36 cellular contexts compared by ENCODE assay signal in genomic region chr14:89906000-89906399, GRCh38. TPM values are rescaled to one million over a fixed set of nuclear protein-coding genes. Genes with fewer than 3 reads are reported as not detected.
A peak's percentile ranks its signal among the peaks of the same experiment; 100 is the strongest.
DNase-seq lines count a peak whose midpoint lies in the region; ATAC-seq, FAIRE-seq and TF ChIP-seq lines count a peak whose summit lies in the region.
"Had no signal": no experiment of that assay in that cellular context is flagged by ENCODE, and none has a peak within 500 bp of the region (broad histone marks: within the 10 kb centered on the region; RNA-seq: fewer than 3 reads in every experiment).

No MANE protein-coding gene starts in this region.

- H3K27me3 ChIP-seq in IMR-90 (ENCODE audit: control insufficient read depth, insufficient read depth, low read length) (no peaks in the 10 kb centered on the region), endodermal cell (ENCODE audit: control insufficient read depth, insufficient read depth, low read length, poor library complexity, severe bottlenecking) (no peaks in the 10 kb centered on the region)
- H3K27me3 ChIP-seq: BE2C; BLaER1; BLaER1 treated with 17β-estradiol and CSF1 and Interleukin-3, amounts not matched to agents 10 nM and 100 nM had no signal

- peak overlapping the region; percentile 38; the same call in 1 of the 2 replicates for H2BK20ac ChIP-seq in IMR-90 (ENCODE audit: low read depth, low read length)

- TF ChIP-seq RAD21 in A549 (conservative IDR thresholded peaks at IDR 0.05 in 1 of 2, IDR thresholded peaks at IDR 0.05 in 1 of 2), result no peak
- TF ChIP-seq RAD21 in IMR-90 (IDR thresholded peaks at IDR 0.05; ENCODE audit: low read length), result no peak

- no peak overlapping the region for H4K91ac ChIP-seq in IMR-90 (ENCODE audit: insufficient read depth, low read depth, low read length)

- no peak overlapping the region for H3K9ac ChIP-seq in IMR-90 (ENCODE audit: low read depth, low read length)
- H3K9ac ChIP-seq in endodermal cell (ENCODE audit: extremely low read depth, low read length, poor library complexity, severe bottlenecking), result no peak overlapping the region
- H3K9ac ChIP-seq: BLaER1; BLaER1 treated with 17β-estradiol and CSF1 and Interleukin-3, amounts not matched to agents 10 nM and 100 nM had no signal

- TF ChIP-seq EP300 in A549 (IDR thresholded peaks at IDR 0.05), result no peak

- no TSS peak for BruUV-seq in IMR-90 (replicated peaks; lab: Mats Ljungman, UMichigan)

- H3K27ac ChIP-seq in A549 (no peak overlapping the region), HEK293 (ENCODE audit: extremely low read depth, low read depth, low read length) (no peak overlapping the region), IMR-90 (ENCODE audit: insufficient read depth, low read length) (no peak overlapping the region), VCaP (peak overlapping the region; percentile 89; the same call in 1 of the 2 replicates), endodermal cell (ENCODE audit: low read depth, low read length) (no peak overlapping the region)
- H3K27ac ChIP-seq: 22Rv1; BLaER1; BLaER1 treated with 17β-estradiol and CSF1 and Interleukin-3, amounts not matched to agents 10 nM and 100 nM; C4-2B had no signal

- H3K36me3 ChIP-seq in HEK293 (ENCODE audit: control insufficient read depth in 2 of 2, insufficient read depth in 1 of 2, low read length in 2 of 2) (no peaks in the 10 kb centered on the region), IMR-90 (ENCODE audit: control insufficient read depth, insufficient read depth, low read length) (0 out of 2 replicates have a peak, but pooled peaks cover 1% of the 10 kb centered on the region), endodermal cell (ENCODE audit: control insufficient read depth, insufficient read depth, low read length) (no peaks in the 10 kb centered on the region)
- H3K36me3 ChIP-seq: BE2C; BLaER1; BLaER1 treated with 17β-estradiol and CSF1 and Interleukin-3, amounts not matched to agents 10 nM and 100 nM had no signal

- no peak overlapping the region for H2AK9ac ChIP-seq in IMR-90 (replicated peaks; ENCODE audit: low read depth, low read length, poor library complexity)

- peaks cover 28% of the 10 kb centered on the region for H3K4me1 Mint-ChIP-seq in endodermal cell
- H3K4me1 Mint-ChIP-seq: B cell had no signal

- peak overlapping the region in 1 of 2 experiments; percentile 13; a peak in 1 of 4 replicates for H4K8ac ChIP-seq in IMR-90 (ENCODE audit: low read depth in 2 of 2, low read length in 2 of 2)

- H2BK5ac ChIP-seq in IMR-90 (ENCODE audit: low read depth, low read length, poor library complexity, severe bottlenecking), result no peak overlapping the region

- peaks cover 8% of the 10 kb centered on the region for H3K9me1 ChIP-seq in IMR-90 (ENCODE audit: insufficient read depth, low read length)

- H3K4me2 ChIP-seq in A549, result no peak overlapping the region
- no peak overlapping the region for H3K4me2 ChIP-seq in IMR-90 (ENCODE audit: low read depth, low read length)
- H3K4me2 ChIP-seq: BLaER1; BLaER1 treated with 17β-estradiol and CSF1 and Interleukin-3, amounts not matched to agents 10 nM and 100 nM had no signal

- H3K27ac Mint-ChIP-seq in endodermal cell, result no peak overlapping the region
- H3K27ac Mint-ChIP-seq: B cell; CD4-positive, alpha-beta T cell; CD4-positive, CD25-positive, alpha-beta regulatory T cell; CD8-positive, alpha-beta memory T cell; CD8-positive, alpha-beta T cell had no signal

- peak overlapping the region; percentile 83; the same call in 1 of the 3 replicates for H2BK15ac ChIP-seq in IMR-90 (ENCODE audit: low read depth, low read length)

- no peak overlapping the region for H3K4ac ChIP-seq in IMR-90 (ENCODE audit: low read depth, low read length)

- CTCF ChIA-PET in A549 (lab: Yijun Ruan, JAX), result no interaction called here
- CTCF ChIA-PET in HEK293 (lab: Yijun Ruan, JAX), result no interaction called here
- CTCF ChIA-PET in IMR-90 (lab: Yijun Ruan, JAX), result no interaction called here

- no peaks in the 10 kb centered on the region for H3K27me3 Mint-ChIP-seq in endodermal cell (ENCODE audit: insufficient read depth)
- H3K27me3 Mint-ChIP-seq: B cell had no signal

- dilution Hi-C loops in IMR-90 (cut with HindIII; ENCODE audit: low sequenced_read_pairs, unreplicated experiment), result no loop called here

- intact Hi-C loops in IMR-90 (cut with micrococcal nuclease), result no loop called here

- no peak overlapping the region for H3K4me3 Mint-ChIP-seq in endodermal cell
- H3K4me3 Mint-ChIP-seq: B cell; CD14-positive monocyte; CD4-positive, alpha-beta memory T cell; CD4-positive, alpha-beta T cell; CD8-positive, alpha-beta memory T cell; CD8-positive, alpha-beta T cell had no signal

- no peak for ATAC-seq in A549
- no peak for ATAC-seq in IMR-90 (ENCODE audit: low read depth)
- no peak for ATAC-seq in HG02571 (IDR thresholded peaks at IDR 0.05; ENCODE audit: unreplicated experiment)
- ATAC-seq in HG03469 (IDR thresholded peaks at IDR 0.05; ENCODE audit: unreplicated experiment), result no peak
- ATAC-seq: CD8-positive, alpha-beta T cell had no signal

- H3K9me3 Mint-ChIP-seq in endodermal cell, result peaks cover 4% of the 10 kb centered on the region
- H3K9me3 Mint-ChIP-seq: CD14-positive monocyte; CD4-positive, alpha-beta memory T cell; CD4-positive, alpha-beta T cell; CD8-positive, alpha-beta memory T cell; CD8-positive, alpha-beta T cell had no signal

- H3K9me3 ChIP-seq in A549, result no peaks in the 10 kb centered on the region
- no peaks in the 10 kb centered on the region for H3K9me3 ChIP-seq in HEK293 (ENCODE audit: control insufficient read depth, insufficient read depth, low read depth, low read length)
- H3K9me3 ChIP-seq in IMR-90 (ENCODE audit: control insufficient read depth, insufficient read depth, low read length), result no peaks in the 10 kb centered on the region
- H3K9me3 ChIP-seq in endodermal cell (ENCODE audit: control insufficient read depth, low read length), result no peaks in the 10 kb centered on the region
- H3K9me3 ChIP-seq: BE2C; BLaER1; BLaER1 treated with 17β-estradiol and CSF1 and Interleukin-3, amounts not matched to agents 10 nM and 100 nM; Caco-2 had no signal

- H2AFZ ChIP-seq in IMR-90 (replicated peaks; ENCODE audit: low read length, poor library complexity), result no peak overlapping the region

- H3K79me1 ChIP-seq in IMR-90 (ENCODE audit: low read depth in 1 of 2, low read length in 2 of 2), result peaks cover 4 to 10% of the 10 kb centered on the region in 2 experiments; a peak in 2 of 4 replicates

- H3K18ac ChIP-seq in IMR-90 (ENCODE audit: low read depth, low read length), result no peak overlapping the region; the same call in 1 of the 2 replicates

- TF ChIP-seq POLR2A in A549 (IDR thresholded peaks at IDR 0.05; ENCODE audit: low read length) (no peak), IMR-90 (IDR thresholded peaks at IDR 0.05; ENCODE audit: low read depth, low read length) (no peak)

- DNase-seq in A549 (ENCODE audit: low read depth in 1 of 2, low spot score in 1 of 2), result no peak
- DNase-seq in IMR-90, result no peak
- DNase-seq in stimulated activated naive CD4-positive, alpha-beta T cell treated with Interleukin-2 at 50 U/mL for 16 hours (lab: John Stamatoyannopoulos, UW), result no peak
- no peak for DNase-seq in endodermal cell
- DNase-seq: 8988T; ACHN; AML-193; BE2C; C1 segment of cervical spinal cord; Caco-2; Calu3; CD4-positive, alpha-beta memory T cell; CD4-positive, alpha-beta T cell; CD4-positive, CD25-positive, alpha-beta regulatory T cell; CD8-positive, alpha-beta memory T cell; CD8-positive, alpha-beta T cell; COR-L47; DMS 273 treated with DMSO at 0.1 percent for 48 hours; DMS153; DMS53; DMS79; DMS79 treated with DMSO at 0.1 percent for 48 hours; DND-41; EL had no signal

- H3K23ac ChIP-seq in IMR-90 (ENCODE audit: low read depth, low read length), result no peak overlapping the region

- no peak for FAIRE-seq in A549 (lab: Jason Lieb, UNC)
- FAIRE-seq: A204.1, D721Med had no signal

- H4K20me1 ChIP-seq in IMR-90 (ENCODE audit: insufficient read depth, low read length), result no peaks in the 10 kb centered on the region
- H4K20me1 ChIP-seq: BLaER1; BLaER1 treated with 17β-estradiol and CSF1 and Interleukin-3, amounts not matched to agents 10 nM and 100 nM had no signal

- POLR2A ChIA-PET in A549 (lab: Yijun Ruan, JAX) (no interaction called here), HEK293 (lab: Yijun Ruan, JAX) (no interaction called here), IMR-90 (lab: Charles Lee; ENCODE audit: unreplicated experiment) (no interaction called here)

- TF ChIP-seq CTCF in A549 (IDR thresholded peaks at IDR 0.05), result no peak
- no peak for TF ChIP-seq CTCF in HEK293 (tag by site-specific recombination; IDR thresholded peaks at IDR 0.05)
- no peak for TF ChIP-seq CTCF in IMR-90 (conservative IDR thresholded peaks at IDR 0.05; ENCODE audit: low read depth, low read length)
- TF ChIP-seq CTCF in VCaP (conservative IDR thresholded peaks at IDR 0.05), result no peak
- TF ChIP-seq CTCF in endodermal cell (conservative IDR thresholded peaks at IDR 0.05), result no peak

- in situ Hi-C loops in IMR-90 (cut with MboI; ENCODE audit: low sequenced_read_pairs), result no loop called here

- H2AK5ac ChIP-seq in IMR-90 (ENCODE audit: low read depth, low read length), result no peak overlapping the region

- no peak overlapping the region for H3K14ac ChIP-seq in IMR-90 (replicated peaks; ENCODE audit: low read depth, low read length)

- H4K5ac ChIP-seq in IMR-90 (ENCODE audit: low read depth, low read length), result no peak overlapping the region

- no peak overlapping the region; the same call in 1 of the 2 replicates for H3K56ac ChIP-seq in IMR-90 (ENCODE audit: extremely low read depth, insufficient read depth, low read length)

- H3K36me3 Mint-ChIP-seq in endodermal cell (ENCODE audit: low read depth), result peaks cover 3% of the 10 kb centered on the region
- H3K36me3 Mint-ChIP-seq: CD14-positive monocyte; CD4-positive, alpha-beta memory T cell; CD8-positive, alpha-beta memory T cell; CD8-positive, alpha-beta T cell had no signal

- H2BK120ac ChIP-seq in IMR-90 (ENCODE audit: low read depth, low read length), result no peak overlapping the region

- H3K4me3 ChIP-seq in A549, result no peak overlapping the region
- H3K4me3 ChIP-seq in HEK293 (ENCODE audit: low read depth, low read length), result no peak overlapping the region
- no peak overlapping the region for H3K4me3 ChIP-seq in IMR-90 (ENCODE audit: insufficient read depth, low read depth, low read length)
- H3K4me3 ChIP-seq in endodermal cell (ENCODE audit: low read length), result no peak overlapping the region
- H3K4me3 ChIP-seq: BLaER1; BLaER1 treated with 17β-estradiol and CSF1 and Interleukin-3, amounts not matched to agents 10 nM and 100 nM had no signal

- H3K4me1 ChIP-seq in A549 (peaks cover 6% of the 10 kb centered on the region; the same call in 2 of the 3 replicates), HEK293 (ENCODE audit: control insufficient read depth, insufficient read depth, low read length) (peaks cover 7% of the 10 kb centered on the region; the same call in 1 of the 2 replicates), IMR-90 (ENCODE audit: control insufficient read depth, insufficient read depth, low read length) (peaks cover 16% of the 10 kb centered on the region), endodermal cell (ENCODE audit: control insufficient read depth, insufficient read depth, low read length) (no peaks in the 10 kb centered on the region)
- H3K4me1 ChIP-seq: BLaER1, Caco-2 had no signal

RNA-seq across cellular contexts. Expression of gene EFCAB11, which starts 48.5 kb away (rescaled TPM):
- polyA plus RNA-seq in A549 (2011; rRNA removed), result 10.8 and 18.8 TPM in 2 replicates
- 4.6 and 6.3 TPM in 2 replicates for polyA plus RNA-seq in A549 (2012; cell fraction: cytosol; rRNA removed)
- 1.4 and 3.4 TPM in 2 replicates for polyA plus RNA-seq in A549 (2012; cell fraction: nucleus; rRNA removed)
- polyA plus RNA-seq in A549 (2017; fragmentation: RNase III; extraction: RNeasy Plus Mini Kit Qiagen cat#74134 plus additional on column Dnase treatment), result 16.7 to 19.6 TPM (median 19.2 TPM) in 3 replicates
- 2.1 and 4.0 TPM in 2 replicates for polyA minus RNA-seq in A549 (2011; rRNA and poly(A)+ RNA removed)
- total RNA-seq in IMR-90 (2012; rRNA removed), result 2.2 and 6.1 TPM in 2 replicates
- polyA plus RNA-seq in IMR-90 (2012; rRNA removed), result 4.9 and 5.3 TPM in 2 replicates
- 0.58 and 1.8 TPM in 2 replicates for polyA plus RNA-seq in IMR-90 (2012; cell fraction: cytosol; rRNA removed)
- 0.21 and 1.6 TPM in 2 replicates for polyA plus RNA-seq in IMR-90 (2012; cell fraction: nucleus; rRNA removed; ENCODE audit: low replicate concordance)
- 10 to 100 TPM; 23.8 to 47.6 TPM for total RNA-seq in endodermal cell
- 18.2 TPM for polyA plus RNA-seq in endodermal cell (2013, experiment 1 of 2)
- polyA plus RNA-seq in endodermal cell (2013, experiment 2 of 2), result 17.8 TPM

RNA-seq across cellular contexts. Expression of gene TDP1, which starts 49.7 kb away (rescaled TPM):
- 21.4 and 21.6 TPM in 2 replicates for polyA plus RNA-seq in A549 (2011; rRNA removed)
- polyA plus RNA-seq in A549 (2012; cell fraction: cytosol; rRNA removed), result 12.5 and 13.6 TPM in 2 replicates
- 8.4 and 10.4 TPM in 2 replicates for polyA plus RNA-seq in A549 (2012; cell fraction: nucleus; rRNA removed)
- polyA plus RNA-seq in A549 (2017; fragmentation: RNase III; extraction: RNeasy Plus Mini Kit Qiagen cat#74134 plus additional on column Dnase treatment), result 14.7 to 15.3 TPM (median 15.2 TPM) in 3 replicates
- 27.2 and 28.2 TPM in 2 replicates for polyA minus RNA-seq in A549 (2011; rRNA and poly(A)+ RNA removed)
- 39.2 and 53.1 TPM in 2 replicates for total RNA-seq in IMR-90 (2012; rRNA removed)
- polyA plus RNA-seq in IMR-90 (2012; rRNA removed), result 21.6 and 23.3 TPM in 2 replicates
- 9.7 and 13.0 TPM in 2 replicates for polyA plus RNA-seq in IMR-90 (2012; cell fraction: cytosol; rRNA removed)
- 7.1 and 28.5 TPM in 2 replicates for polyA plus RNA-seq in IMR-90 (2012; cell fraction: nucleus; rRNA removed; ENCODE audit: low replicate concordance)
- total RNA-seq in endodermal cell, result 10 to 100 TPM; 51.4 to 69.2 TPM
- 40.8 TPM for polyA plus RNA-seq in endodermal cell (2013, experiment 1 of 2)
- polyA plus RNA-seq in endodermal cell (2013, experiment 2 of 2), result 41.2 TPM

Comparison
In these comparisons a context has a peak if more than half of its experiments do, and no peak if none do; other contexts are left out.
1. Of the 5 proteins assayed by ChIP-seq in both HEK293 and A549: peak only in HEK293: REST; only in A549: none; in both: none; in neither: 4.